ENCODE assay signal across 21 cellular contexts in genomic region chr3:63050548-63050947, GRCh38.
"Had no signal": no experiment of that assay in that cellular context is flagged by ENCODE, and none has a peak within 500 bp of the region (broad histone marks: within the 10 kb centered on the region; RNA-seq: fewer than 3 reads in every experiment).

No MANE protein-coding gene starts in this region.

- DNase-seq: activated CD4-positive, alpha-beta T cell treated with anti-CD3 and anti-CD28 coated beads for 48 hours; activated CD4-positive, alpha-beta T cell treated with anti-CD3 and anti-CD28 coated beads, Interleukin-2, amount 50 U/mL, for 48 hours; activated CD8-positive, alpha-beta memory T cell treated with anti-CD3 and anti-CD28 coated beads for 24 hours; activated effector memory CD4-positive, alpha-beta T cell treated with anti-CD3 and anti-CD28 coated beads, Interleukin-2, amount 50 U/mL, for 16 hours; activated naive CD4-positive, alpha-beta T cell treated with anti-CD3 and anti-CD28 coated beads, Interleukin-2, amount 50 U/mL, for 16 hours; amniotic stem cell; dermis blood vessel endothelial cell; effector CD4-positive, alpha-beta T cell; gastrocnemius medialis; glutamatergic neuron; islet precursor cell; left ventricle myocardium superior; mucosa of descending colon; stimulated activated CD4-positive, alpha-beta T cell treated with anti-CD3 and anti-CD28 coated beads, Interleukin-12 subunit alpha, Interleukin-12 subunit beta, amount 100 ng/mL, for 4 hours; stimulated activated CD4-positive, alpha-beta T cell treated with anti-CD3 and anti-CD28 coated beads, Interleukin-4, amount 100 ng/mL, for 1 hour; stimulated activated naive CD8-positive, alpha-beta T cell treated with anti-CD3 and anti-CD28 coated beads, Interleukin-15, Interleukin-2, amounts not matched to agents 100 U/mL and 50 U/mL, for 24 hours; testis; transverse colon had no signal

- H3K27me3 ChIP-seq: esophagus muscularis mucosa, gastrocnemius medialis, right atrium auricular region, testis, transverse colon had no signal

- H3K36me3 ChIP-seq: esophagus muscularis mucosa, gastrocnemius medialis, right atrium auricular region, transverse colon had no signal

- H3K4me3 ChIP-seq: esophagus muscularis mucosa, gastrocnemius medialis, mucosa of descending colon, right atrium auricular region, testis, transverse colon had no signal

- H3K9me3 ChIP-seq: esophagus muscularis mucosa, gastrocnemius medialis, mucosa of descending colon, right atrium auricular region, testis, transverse colon had no signal

- H3K27ac ChIP-seq: esophagus muscularis mucosa, gastrocnemius medialis, right atrium auricular region, testis, transverse colon, VCaP had no signal

- H3K4me1 ChIP-seq: esophagus muscularis mucosa, gastrocnemius medialis, right atrium auricular region, testis had no signal
